Comparison of ENCODE assay signal across 8 cellular contexts in the genomic region with DNA sequence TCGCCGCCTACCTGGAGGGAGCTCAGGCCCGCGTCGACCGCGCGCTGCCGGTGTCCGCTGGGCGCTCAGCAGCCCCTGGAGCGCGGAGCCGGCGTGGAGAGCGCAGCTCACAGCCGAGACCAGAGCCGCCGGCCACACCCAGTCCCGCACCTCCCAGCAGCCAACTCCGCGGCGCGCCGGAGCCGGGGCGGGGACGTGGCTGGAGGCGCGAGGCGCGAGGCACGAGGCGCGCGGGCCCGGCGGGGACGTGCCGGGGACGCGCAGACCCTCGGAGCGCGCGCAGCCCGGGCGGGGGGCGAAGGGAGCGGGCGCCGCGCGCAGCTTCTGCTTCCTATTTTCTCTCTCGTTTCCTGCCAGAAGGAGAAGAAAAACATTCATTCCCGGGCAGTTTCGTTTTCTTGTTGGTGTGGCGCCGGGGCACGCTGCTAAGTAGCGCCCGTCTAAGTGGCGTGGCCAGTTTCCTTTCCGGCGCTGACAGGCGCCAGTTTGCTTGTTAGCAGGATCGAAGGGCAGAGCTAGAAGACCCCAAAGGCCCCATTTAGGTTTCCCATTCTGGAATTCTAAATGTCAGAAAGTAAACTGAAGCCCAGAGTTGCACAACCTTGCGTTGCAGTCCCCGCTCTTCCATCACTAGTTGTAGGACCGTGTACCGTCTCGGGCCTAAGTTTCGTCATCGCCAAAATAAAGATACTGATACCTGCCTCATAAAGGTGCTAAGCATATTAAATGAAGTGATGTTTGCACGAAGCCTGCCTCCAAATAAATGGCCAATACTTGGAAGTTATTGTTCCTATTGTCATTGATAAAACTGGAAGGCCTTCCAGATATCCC. TPM values are rescaled to one million over a fixed set of nuclear protein-coding genes. Genes with fewer than 3 reads are reported as not detected.
A peak's percentile ranks its signal among the peaks of the same experiment; 100 is the strongest.
DNase-seq lines count a peak whose midpoint lies in the region; ATAC-seq and TF ChIP-seq lines count a peak whose summit lies in the region.

Gene GNB4, minus strand, starts transcription at position 136 of the 831 bp plus-strand sequence. CDS start 25,270 bp downstream, outside the sequence.

- no peaks in the 10 kb centered on the region for H3K27me3 ChIP-seq in breast epithelium
- peaks cover 0 to 30% (median 6%) of the 10 kb centered on the region in 3 donors for H3K27me3 ChIP-seq in gastrocnemius medialis

- H3K4me3 ChIP-seq in breast epithelium (peak within 1 kb of the TSS; percentile 72 to 98 (median 84)), iPS-18c (ENCODE audit: insufficient read depth, low read depth, low read length) (peak within 1 kb of the TSS; percentile 76), gastrocnemius medialis (peak within 1 kb of the TSS; percentile 58 to 68 (median 63))

- H3K9me3 ChIP-seq in breast epithelium (no peaks in the 10 kb centered on the region), iPS-18c (ENCODE audit: control insufficient read depth, insufficient read depth, low read length) (no peaks in the 10 kb centered on the region), gastrocnemius medialis (no peaks in the 10 kb centered on the region)

- peak within 1 kb of the TSS; percentile 87 for H3K27ac Mint-ChIP-seq in T-helper 2 cell treated with Interferon-gamma antibody and Interleukin-4, amounts not matched to agents 5 μg/mL and 100 μg/mL, for 36 hours

- in situ Hi-C loops in gastrocnemius medialis (cut with MboI; ENCODE audit: low sequenced_read_pairs in 4 of 4): no loop called here

- peaks cover 79% of the 10 kb centered on the region for H3K27me3 Mint-ChIP-seq in T-helper 2 cell treated with Interferon-gamma antibody and Interleukin-4, amounts not matched to agents 5 μg/mL and 100 μg/mL, for 36 hours (ENCODE audit: low read depth)

- no peaks in the 10 kb centered on the region for H3K36me3 ChIP-seq in breast epithelium
- H3K36me3 ChIP-seq in gastrocnemius medialis: no peaks in the 10 kb centered on the region

- TF ChIP-seq CTCF in breast epithelium (IDR thresholded peaks at IDR 0.05) (no peak), gastrocnemius medialis (IDR thresholded peaks at IDR 0.05 in 4 of 5, conservative IDR thresholded peaks at IDR 0.05 in 1 of 5) (no peak)

- peak within 1 kb of the TSS; percentile 92 to 97 for H3K27ac ChIP-seq in breast epithelium
- H3K27ac ChIP-seq in gastrocnemius medialis: peak within 1 kb of the TSS; percentile 61 to 80 (median 74)

- ATAC-seq in GM18508 (IDR thresholded peaks at IDR 0.05; ENCODE audit: insufficient read depth, unreplicated experiment) (peak; percentile 43), HG02943 (IDR thresholded peaks at IDR 0.05; ENCODE audit: low read depth, unreplicated experiment) (peak; percentile 68), gastrocnemius medialis (peak; percentile 82 to 84)

- peak within 1 kb of the TSS; percentile 90 for H3K4me3 Mint-ChIP-seq in T-helper 2 cell treated with Interferon-gamma antibody and Interleukin-4, amounts not matched to agents 5 μg/mL and 100 μg/mL, for 36 hours

- H3K9me3 Mint-ChIP-seq in T-helper 2 cell treated with Interferon-gamma antibody and Interleukin-4, amounts not matched to agents 5 μg/mL and 100 μg/mL, for 36 hours: no peaks in the 10 kb centered on the region

- intact Hi-C loops in breast epithelium (cut with DNase I; ENCODE audit: low total_unique reads): no loop called here
- intact Hi-C loops in gastrocnemius medialis (cut with DNase I; ENCODE audit: low total_unique reads): loop anchor here (1.0 kb wide), 2 partner anchors 111 to 128 kb away; partner anchors contain the start of genes ACTL6A and ZNF639

- DNase-seq in A172 (ENCODE audit: low spot score) (peak; percentile 80), NCI-H1930 (lab: John Stamatoyannopoulos, UW) (peak; percentile 33 to 49), breast epithelium (ENCODE audit: low spot score in 2 of 2) (peak; percentile 59 to 73), gastrocnemius medialis (peak; percentile 43 to 53)
- peak; percentile 58 for DNase-seq in T-helper 2 cell treated with Interferon-gamma antibody and Interleukin-4, amounts not matched to agents 5 μg/mL and 100 μg/mL, for 36 hours (ENCODE audit: low spot score)

- TF ChIP-seq POLR2A in breast epithelium (IDR thresholded peaks at IDR 0.05): no peak
- TF ChIP-seq POLR2A in gastrocnemius medialis (IDR thresholded peaks at IDR 0.05): peak in 1 of 2 donors; percentile 54

- peaks cover 1% of the 10 kb centered on the region for H3K36me3 Mint-ChIP-seq in T-helper 2 cell treated with Interferon-gamma antibody and Interleukin-4, amounts not matched to agents 5 μg/mL and 100 μg/mL, for 36 hours (ENCODE audit: low read depth)

- H3K4me1 Mint-ChIP-seq in T-helper 2 cell treated with Interferon-gamma antibody and Interleukin-4, amounts not matched to agents 5 μg/mL and 100 μg/mL, for 36 hours (ENCODE audit: low read depth): peaks cover 22% of the 10 kb centered on the region

- peaks cover 0 to 5% of the 10 kb centered on the region in 2 donors for H3K4me1 ChIP-seq in breast epithelium
- peaks cover 0 to 19% of the 10 kb centered on the region in 2 donors for H3K4me1 ChIP-seq in gastrocnemius medialis

RNA-seq across cellular contexts. Expression of gene GNB4, which starts in this region (rescaled TPM):
- 73.3 and 92.5 TPM in 2 replicates for total RNA-seq in A172 (2014; rRNA removed; shearing (Covaris generic))
- 10 to 100 TPM; 23.8 to 38.7 (median 29.6) TPM for total RNA-seq in breast epithelium
- total RNA-seq in gastrocnemius medialis: 1 to 10 TPM; 3.4 to 4.9 (median 3.7) TPM

Comparison
In these comparisons a context has a peak if more than half of its experiments do, and no peak if none do; other contexts are left out.
1. Peak in every context shown above with its lines: DNase-seq, ATAC-seq, H3K4me3 ChIP-seq and H3K27ac ChIP-seq.
2. RNA of gene GNB4 (total RNA-seq): 73.3 to 92.5 TPM in A172 and 23.8 to 38.7 TPM in breast epithelium; 3.4 to 4.9 TPM in gastrocnemius medialis; every median in the first group is over 4 times any median in the second.